ENCODE assay signal across 16 cellular contexts in genomic region chr12:1479645-1480044, GRCh38.
A peak's percentile ranks its signal among the peaks of the same experiment; 100 is the strongest.
DNase-seq lines count a peak whose midpoint lies in the region; ATAC-seq, FAIRE-seq and TF ChIP-seq lines count a peak whose summit lies in the region.
"Had no signal": no experiment of that assay in that cellular context is flagged by ENCODE, and none has a peak within 500 bp of the region (broad histone marks: within the 10 kb centered on the region; RNA-seq: fewer than 3 reads in every experiment).

No MANE protein-coding gene starts in this region.

- no peak for TF ChIP-seq RAD21 in IMR-90 (IDR thresholded peaks at IDR 0.05; ENCODE audit: low read length)

- DNase-seq in H9, result peak; percentile 23
- no peak for DNase-seq in IMR-90
- DNase-seq in mesenchymal stem cell, result no peak
- DNase-seq in CD4-positive, alpha-beta T cell, result no peak
- no peak for DNase-seq in GM12892 (ENCODE audit: insufficient read length)
- no peak for DNase-seq in NCI-H526 (lab: John Stamatoyannopoulos, UW)
- DNase-seq: C1 segment of cervical spinal cord; Caco-2; CD8-positive, alpha-beta T cell; DMS153; DND-41; GM23248; HFFc6 had no signal

- no peak overlapping the region for H2AK9ac ChIP-seq in IMR-90 (replicated peaks; ENCODE audit: low read depth, low read length, poor library complexity)

- H3K4me3 Mint-ChIP-seq in H9, result no peak overlapping the region
- no peak overlapping the region for H3K4me3 Mint-ChIP-seq in CD4-positive, alpha-beta T cell
- H3K4me3 Mint-ChIP-seq: CD8-positive, alpha-beta T cell; HFFc6 had no signal

- H3K4me2 ChIP-seq in H9 (ENCODE audit: insufficient read depth, insufficient read length, low read length) (no peak overlapping the region), IMR-90 (ENCODE audit: low read depth, low read length) (no peak overlapping the region), mesenchymal stem cell (ENCODE audit: low read length, poor library complexity, severe bottlenecking) (no peak overlapping the region)

- POLR2A ChIA-PET in IMR-90 (lab: Charles Lee; ENCODE audit: unreplicated experiment), result no interaction called here
- POLR2A ChIA-PET in CD4-positive, alpha-beta T cell (lab: Charles Lee), result no interaction called here

- in situ Hi-C loops in IMR-90 (cut with MboI; ENCODE audit: low sequenced_read_pairs), result no loop called here

- no peaks in the 10 kb centered on the region for H3K36me3 Mint-ChIP-seq in H9 (ENCODE audit: insufficient read depth in 1 of 3, low read depth in 3 of 3)
- H3K36me3 Mint-ChIP-seq in CD4-positive, alpha-beta T cell (ENCODE audit: low read depth), result peaks cover 15% of the 10 kb centered on the region

- intact Hi-C loops in IMR-90 (cut with micrococcal nuclease), result no loop called here
- intact Hi-C loops in CD4-positive, alpha-beta T cell (cut with DNase I, micrococcal nuclease), result no loop called here

- no peaks in the 10 kb centered on the region for H3K27me3 Mint-ChIP-seq in H9 (ENCODE audit: low read depth)
- no peaks in the 10 kb centered on the region for H3K27me3 Mint-ChIP-seq in CD4-positive, alpha-beta T cell

- no peak overlapping the region for H3K23ac ChIP-seq in H9 (ENCODE audit: insufficient read length, low read depth, low read length)
- no peak overlapping the region for H3K23ac ChIP-seq in IMR-90 (ENCODE audit: low read depth, low read length)
- no peak overlapping the region for H3K23ac ChIP-seq in mesenchymal stem cell (ENCODE audit: low read length in 2 of 2)

- TF ChIP-seq POLR2A in IMR-90 (IDR thresholded peaks at IDR 0.05; ENCODE audit: low read depth, low read length) (no peak), GM12892 (IDR thresholded peaks at IDR 0.05; ENCODE audit: low read depth, low read length) (no peak)

- no peak overlapping the region for H4K8ac ChIP-seq in H9 (replicated peaks; ENCODE audit: insufficient read length, low read depth, low read length)
- H4K8ac ChIP-seq in IMR-90 (ENCODE audit: low read depth in 2 of 2, low read length in 2 of 2), result no peak overlapping the region; a peak in 1 of 4 replicates
- peak overlapping the region; percentile 85 for H4K8ac ChIP-seq in mesenchymal stem cell (ENCODE audit: low read length)

- no peak overlapping the region for H3K14ac ChIP-seq in H9 (ENCODE audit: insufficient read depth, low read length)
- no peak overlapping the region; the same call in 1 of the 2 replicates for H3K14ac ChIP-seq in IMR-90 (replicated peaks; ENCODE audit: low read depth, low read length)
- no peak overlapping the region for H3K14ac ChIP-seq in mesenchymal stem cell (ENCODE audit: low read length in 2 of 2)

- no peaks in the 10 kb centered on the region for H3K4me1 ChIP-seq in H9 (ENCODE audit: insufficient read depth, low read length)
- H3K4me1 ChIP-seq in IMR-90 (ENCODE audit: control insufficient read depth, insufficient read depth, low read length), result peaks cover 12% of the 10 kb centered on the region; the same call in 1 of the 2 replicates
- peaks cover 3% of the 10 kb centered on the region for H3K4me1 ChIP-seq in mesenchymal stem cell (ENCODE audit: control insufficient read depth, insufficient read depth, low read depth, low read length)
- H3K4me1 ChIP-seq: Caco-2 had no signal

- H2BK20ac ChIP-seq in H9 (ENCODE audit: low read depth, low read length, poor library complexity, severe bottlenecking) (no peak overlapping the region), IMR-90 (ENCODE audit: low read depth, low read length) (no peak overlapping the region)

- CTCF ChIA-PET in IMR-90 (lab: Yijun Ruan, JAX), result no interaction called here
- CTCF ChIA-PET in CD4-positive, alpha-beta T cell (lab: Charles Lee), result no interaction called here

- ATAC-seq in IMR-90 (ENCODE audit: low read depth), result no peak
- no peak for ATAC-seq in CD4-positive, alpha-beta T cell (ENCODE audit: poor library complexity)
- ATAC-seq: CD8-positive, alpha-beta T cell had no signal

- no peak overlapping the region for H2BK15ac ChIP-seq in H9 (ENCODE audit: low read depth, low read length)
- no peak overlapping the region for H2BK15ac ChIP-seq in IMR-90 (ENCODE audit: low read depth, low read length)
- no peak overlapping the region for H2BK15ac ChIP-seq in mesenchymal stem cell (ENCODE audit: low read depth, poor library complexity, severe bottlenecking)

- H2AK5ac ChIP-seq in H9 (ENCODE audit: insufficient read length, low read length) (no peak overlapping the region), IMR-90 (ENCODE audit: low read depth, low read length) (peak overlapping the region; percentile 25; the same call in 1 of the 2 replicates), mesenchymal stem cell (ENCODE audit: low read length, severe bottlenecking) (peak overlapping the region; percentile 83)

- H2BK12ac ChIP-seq in H9 (ENCODE audit: insufficient read length, low read depth, low read length) (no peak overlapping the region), mesenchymal stem cell (ENCODE audit: low read length in 2 of 2) (peak overlapping the region in 1 of 2 experiments; percentile 77)

- H3K27ac ChIP-seq in H9 (ENCODE audit: insufficient read length, low read depth, low read length) (no peak overlapping the region), IMR-90 (ENCODE audit: insufficient read depth, low read length) (no peak overlapping the region), mesenchymal stem cell (ENCODE audit: low read length, poor library complexity, severe bottlenecking) (no peak overlapping the region)
- no peak overlapping the region for H3K27ac ChIP-seq in CD4-positive, alpha-beta T cell (ENCODE audit: low read depth, low read length)
- H3K27ac ChIP-seq: GM23248 had no signal

- WGBS in H9 (ENCODE audit: extremely low coverage, insufficient read length, low lambda C conversion rate), result no CpG with 5 or more reads among the region's 11 CpGs
- WGBS in IMR-90 (ENCODE audit: extremely low coverage in 2 of 2, insufficient read length in 1 of 2), 2 experiments, result 95% methylated on average over 4 of the region's 11 CpGs; no CpG with 5 or more reads in 1 of the 2 experiments
- 93% methylated on average over 11 of the region's 11 CpGs for WGBS in mesenchymal stem cell

- no TSS peak for BruUV-seq in IMR-90 (replicated peaks; lab: Mats Ljungman, UMichigan)

- H3K9me1 ChIP-seq in IMR-90 (ENCODE audit: insufficient read depth, low read length), result 0 out of 2 replicates have a peak, but pooled peaks cover 2% of the 10 kb centered on the region

- H3K79me1 ChIP-seq in H9 (ENCODE audit: insufficient read depth, low read depth, low read length, poor library complexity, severe bottlenecking), result no peaks in the 10 kb centered on the region
- H3K79me1 ChIP-seq in IMR-90 (ENCODE audit: low read depth in 1 of 2, low read length in 2 of 2), result peaks cover 10 to 18% of the 10 kb centered on the region in 2 experiments
- peaks cover 12% of the 10 kb centered on the region for H3K79me1 ChIP-seq in mesenchymal stem cell (replicated peaks; ENCODE audit: low read length, poor library complexity, severe bottlenecking)

- H2BK5ac ChIP-seq in H9 (ENCODE audit: insufficient read length, low read length) (no peak overlapping the region), IMR-90 (ENCODE audit: low read depth, low read length, poor library complexity, severe bottlenecking) (no peak overlapping the region), mesenchymal stem cell (ENCODE audit: low read depth, low read length, poor library complexity, severe bottlenecking) (no peak overlapping the region)

- H3K27ac Mint-ChIP-seq in H9, result no peak overlapping the region
- H3K27ac Mint-ChIP-seq in CD4-positive, alpha-beta T cell, result no peak overlapping the region
- H3K27ac Mint-ChIP-seq: CD8-positive, alpha-beta T cell had no signal

- TF ChIP-seq CTCF in H9 (conservative IDR thresholded peaks at IDR 0.05) (no peak), IMR-90 (conservative IDR thresholded peaks at IDR 0.05; ENCODE audit: low read depth, low read length) (no peak)
- TF ChIP-seq CTCF in CD4-positive, alpha-beta T cell (IDR thresholded peaks at IDR 0.05), result no peak

- H2BK120ac ChIP-seq in H9 (ENCODE audit: low read depth, low read length, poor library complexity, severe bottlenecking) (no peak overlapping the region), IMR-90 (ENCODE audit: low read depth, low read length) (peak overlapping the region; percentile 38; the same call in 1 of the 2 replicates), mesenchymal stem cell (ENCODE audit: low read depth, low read length) (no peak overlapping the region)

- H4K5ac ChIP-seq in H9 (ENCODE audit: insufficient read length, low read depth, low read length), result no peak overlapping the region
- H4K5ac ChIP-seq in IMR-90 (ENCODE audit: low read depth, low read length), result no peak overlapping the region

- H3K36me3 ChIP-seq in IMR-90 (ENCODE audit: control insufficient read depth, insufficient read depth, low read length) (no peaks in the 10 kb centered on the region), mesenchymal stem cell (ENCODE audit: control insufficient read depth in 1 of 2, insufficient read depth in 2 of 2, low read depth in 1 of 2, low read length in 2 of 2) (peaks cover 0 to 3% of the 10 kb centered on the region in 2 experiments)
- H3K36me3 ChIP-seq: HAP-1 had no signal

- H3K9ac ChIP-seq in H9 (ENCODE audit: extremely low read depth, insufficient read length, low read length) (no peak overlapping the region), IMR-90 (ENCODE audit: low read depth, low read length) (no peak overlapping the region), mesenchymal stem cell (ENCODE audit: low read length) (no peak overlapping the region)
- H3K9ac ChIP-seq: GM23248 had no signal

- H2AFZ ChIP-seq in H9 (ENCODE audit: low read length) (no peak overlapping the region), IMR-90 (replicated peaks; ENCODE audit: low read length, poor library complexity) (no peak overlapping the region), mesenchymal stem cell (ENCODE audit: low read depth, low read length) (no peak overlapping the region)
- H2AFZ ChIP-seq: GM23248 had no signal

- H4K20me1 ChIP-seq in H9 (ENCODE audit: control insufficient read depth, insufficient read depth, insufficient read length) (no peaks in the 10 kb centered on the region), IMR-90 (ENCODE audit: insufficient read depth, low read length) (peaks cover under 1% of the 10 kb centered on the region; the same call in 1 of the 2 replicates)

- no peaks in the 10 kb centered on the region for H3K79me2 ChIP-seq in H9 (ENCODE audit: insufficient read depth, low read length)

- dilution Hi-C loops in IMR-90 (cut with HindIII; ENCODE audit: low sequenced_read_pairs, unreplicated experiment), result no loop called here

- no peaks in the 10 kb centered on the region for H3K23me2 ChIP-seq in H9 (ENCODE audit: insufficient read length, low read depth, low read length, poor library complexity, severe bottlenecking)

- H3K4me1 Mint-ChIP-seq in H9, result peaks cover 7 to 13% of the 10 kb centered on the region in 2 experiments
- H3K4me1 Mint-ChIP-seq in CD4-positive, alpha-beta T cell (ENCODE audit: low read depth), result no peaks in the 10 kb centered on the region

- H3K56ac ChIP-seq in H9 (ENCODE audit: insufficient read length, low read depth, low read length), result no peak overlapping the region
- no peak overlapping the region for H3K56ac ChIP-seq in IMR-90 (ENCODE audit: extremely low read depth, insufficient read depth, low read length)

- H3K4me3 ChIP-seq in IMR-90 (ENCODE audit: insufficient read depth, low read depth, low read length) (no peak overlapping the region), mesenchymal stem cell (ENCODE audit: insufficient read depth in 1 of 2, low read depth in 1 of 2, low read length in 2 of 2) (no peak overlapping the region)
- H3K4me3 ChIP-seq: GM23248, HAP-1 had no signal

- FAIRE-seq in GM12892 (lab: Jason Lieb, UNC), result no peak
- FAIRE-seq: G401.6, GM19239 had no signal

- H3K4ac ChIP-seq in H9 (ENCODE audit: low read depth, low read length), result no peak overlapping the region
- 0 out of 2 replicates have a peak overlapping the region, but pooled peaks have one; percentile 1 for H3K4ac ChIP-seq in IMR-90 (ENCODE audit: low read depth, low read length)
- no peak overlapping the region for H3K4ac ChIP-seq in mesenchymal stem cell (ENCODE audit: low read depth in 1 of 2, low read length in 2 of 2)

- no peak overlapping the region for H4K91ac ChIP-seq in H9 (ENCODE audit: insufficient read length, low read depth, low read length)
- no peak overlapping the region for H4K91ac ChIP-seq in IMR-90 (ENCODE audit: insufficient read depth, low read depth, low read length)
- peak overlapping the region; percentile 83 for H4K91ac ChIP-seq in mesenchymal stem cell (ENCODE audit: low read length)

- no peaks in the 10 kb centered on the region for H3K9me3 Mint-ChIP-seq in H9
- H3K9me3 Mint-ChIP-seq in CD4-positive, alpha-beta T cell, result no peaks in the 10 kb centered on the region
- H3K9me3 Mint-ChIP-seq: CD8-positive, alpha-beta T cell had no signal

- H3K18ac ChIP-seq in H9 (ENCODE audit: insufficient read length, low read depth, low read length) (no peak overlapping the region), IMR-90 (ENCODE audit: low read depth, low read length) (no peak overlapping the region), mesenchymal stem cell (ENCODE audit: low read depth in 1 of 2, low read length in 2 of 2) (no peak overlapping the region)

- H3T11ph ChIP-seq in H9 (ENCODE audit: low read length), result no peak overlapping the region

- no peaks in the 10 kb centered on the region for H3K27me3 ChIP-seq in H9 (ENCODE audit: insufficient read depth, low read length)
- H3K27me3 ChIP-seq in IMR-90 (ENCODE audit: control insufficient read depth, insufficient read depth, low read length), result no peaks in the 10 kb centered on the region
- no peaks in the 10 kb centered on the region for H3K27me3 ChIP-seq in mesenchymal stem cell (ENCODE audit: control insufficient read depth in 1 of 2, insufficient read depth in 1 of 2, low read length in 2 of 2)
- no peaks in the 10 kb centered on the region for H3K27me3 ChIP-seq in CD4-positive, alpha-beta T cell (ENCODE audit: control insufficient read depth, insufficient read depth, low read length)

- H3K9me3 ChIP-seq in H9 (ENCODE audit: control insufficient read depth, low read depth, low read length) (no peaks in the 10 kb centered on the region), IMR-90 (ENCODE audit: control insufficient read depth, insufficient read depth, low read length) (no peaks in the 10 kb centered on the region), mesenchymal stem cell (ENCODE audit: control insufficient read depth, low read length) (no peaks in the 10 kb centered on the region)
- no peaks in the 10 kb centered on the region for H3K9me3 ChIP-seq in CD4-positive, alpha-beta T cell (ENCODE audit: control insufficient read depth, low read length)
- H3K9me3 ChIP-seq: Caco-2, HAP-1 had no signal
